In genomic region chr11:42840856-42841255, GRCh38 we compare ENCODE assay signal across 15 cellular contexts.
DNase-seq lines count a peak whose midpoint lies in the region; ATAC-seq and TF ChIP-seq lines count a peak whose summit lies in the region.
"Had no signal": no experiment of that assay in that cellular context is flagged by ENCODE, and none has a peak within 500 bp of the region (broad histone marks: within the 10 kb centered on the region; RNA-seq: fewer than 3 reads in every experiment).

No MANE protein-coding gene starts in this region.

- CTCF ChIA-PET in activated CD4-positive, alpha-beta memory T cell treated with anti-CD3 and anti-CD28 coated beads, Interleukin-2, amount 10 ng/mL, durations not matched to agents 7 days and 5 days (lab: Charles Lee): no interaction called here

- H3K4me3 Mint-ChIP-seq in GM23338 (no peak overlapping the region), neural progenitor cell (no peak overlapping the region)
- H3K4me3 Mint-ChIP-seq in activated CD4-positive, alpha-beta memory T cell treated with anti-CD3 and anti-CD28 coated beads, Interleukin-2, amount 10 ng/mL, durations not matched to agents 7 days and 5 days: no peak overlapping the region
- H3K4me3 Mint-ChIP-seq: CD8-positive, alpha-beta memory T cell had no signal

- H3K9me3 ChIP-seq in iPS-20b (ENCODE audit: insufficient read depth, low read depth, low read length): no peaks in the 10 kb centered on the region
- H3K9me3 ChIP-seq in neural progenitor cell (ENCODE audit: low read depth): no peaks in the 10 kb centered on the region
- H3K9me3 ChIP-seq in left ventricle myocardium inferior (replicated peaks): no peaks in the 10 kb centered on the region
- H3K9me3 ChIP-seq: BLaER1 had no signal

- H3K27me3 Mint-ChIP-seq in GM23338 (ENCODE audit: insufficient read depth, low read depth, poor library complexity) (no peaks in the 10 kb centered on the region), neural progenitor cell (ENCODE audit: insufficient read depth, low read depth) (peaks cover 8% of the 10 kb centered on the region)
- H3K27me3 Mint-ChIP-seq in activated CD4-positive, alpha-beta memory T cell treated with anti-CD3 and anti-CD28 coated beads, Interleukin-2, amount 10 ng/mL, durations not matched to agents 7 days and 5 days: no peaks in the 10 kb centered on the region

- DNase-seq in GM23338 (ENCODE audit: low spot score) (peak; percentile 11), neural progenitor cell (ENCODE audit: low spot score) (no peak), left ventricle myocardium inferior (no peak)
- DNase-seq in activated CD4-positive, alpha-beta memory T cell treated with anti-CD3 and anti-CD28 coated beads, Interleukin-2, amount 10 ng/mL, durations not matched to agents 7 days and 5 days: no peak
- DNase-seq: 8988T; AML-193; CD8-positive, alpha-beta memory T cell; IMR-90; KBM-7 had no signal

- H3F3A ChIP-seq in GM23338 (replicated peaks; ENCODE audit: low read depth) (no peaks in the 10 kb centered on the region), neural progenitor cell (ENCODE audit: low read depth) (no peaks in the 10 kb centered on the region)

- POLR2A ChIA-PET in activated CD4-positive, alpha-beta memory T cell treated with anti-CD3 and anti-CD28 coated beads, Interleukin-2, amount 10 ng/mL, durations not matched to agents 7 days and 5 days (lab: Charles Lee): no interaction called here

- H3K27ac Mint-ChIP-seq in GM23338 (no peak overlapping the region), neural progenitor cell (no peak overlapping the region)
- no peak overlapping the region for H3K27ac Mint-ChIP-seq in activated CD4-positive, alpha-beta memory T cell treated with anti-CD3 and anti-CD28 coated beads, Interleukin-2, amount 10 ng/mL, durations not matched to agents 7 days and 5 days
- H3K27ac Mint-ChIP-seq: CD8-positive, alpha-beta memory T cell had no signal

- no peak overlapping the region for H3K27ac ChIP-seq in GM23338 (ENCODE audit: low read depth)
- H3K27ac ChIP-seq in VCaP: peak overlapping the region; percentile 48
- peak overlapping the region; percentile 2 for H3K27ac ChIP-seq in iPS-20b (ENCODE audit: low read length)
- H3K27ac ChIP-seq in neural progenitor cell: no peak overlapping the region
- H3K27ac ChIP-seq in left ventricle myocardium inferior (replicated peaks): no peak overlapping the region
- H3K27ac ChIP-seq: BLaER1, HL-60 had no signal

- H3K4me1 Mint-ChIP-seq in GM23338 (peaks cover 2% of the 10 kb centered on the region; the same call in 1 of the 3 replicates), neural progenitor cell (peaks cover 21% of the 10 kb centered on the region)
- H3K4me1 Mint-ChIP-seq in activated CD4-positive, alpha-beta memory T cell treated with anti-CD3 and anti-CD28 coated beads, Interleukin-2, amount 10 ng/mL, durations not matched to agents 7 days and 5 days: no peaks in the 10 kb centered on the region
- H3K4me1 Mint-ChIP-seq: CD8-positive, alpha-beta memory T cell had no signal

- H3K36me3 Mint-ChIP-seq in GM23338 (ENCODE audit: low read depth): peaks cover 13% of the 10 kb centered on the region
- no peaks in the 10 kb centered on the region for H3K36me3 Mint-ChIP-seq in neural progenitor cell
- H3K36me3 Mint-ChIP-seq in activated CD4-positive, alpha-beta memory T cell treated with anti-CD3 and anti-CD28 coated beads, Interleukin-2, amount 10 ng/mL, durations not matched to agents 7 days and 5 days (ENCODE audit: low read depth): no peaks in the 10 kb centered on the region
- H3K36me3 Mint-ChIP-seq: CD8-positive, alpha-beta memory T cell had no signal

- TF ChIP-seq CTCF in GM23338 (conservative IDR thresholded peaks at IDR 0.05; ENCODE audit: low read depth in 2 of 2) (no peak), VCaP (conservative IDR thresholded peaks at IDR 0.05) (no peak), neural progenitor cell (IDR thresholded peaks at IDR 0.05) (no peak), left ventricle myocardium inferior (IDR thresholded peaks at IDR 0.05; ENCODE audit: borderline replicate concordance) (no peak)

- no peaks in the 10 kb centered on the region for H4K20me1 ChIP-seq in GM23338 (replicated peaks; ENCODE audit: insufficient read depth)
- no peaks in the 10 kb centered on the region for H4K20me1 ChIP-seq in neural progenitor cell (ENCODE audit: low read depth)
- H4K20me1 ChIP-seq: BLaER1 had no signal

- ATAC-seq in GM23338: no peak
- ATAC-seq in HG03378 (IDR thresholded peaks at IDR 0.05; ENCODE audit: unreplicated experiment): no peak
- ATAC-seq: HCT116 had no signal

- H3K79me2 ChIP-seq in GM23338 (replicated peaks; ENCODE audit: insufficient read depth) (no peaks in the 10 kb centered on the region), neural progenitor cell (ENCODE audit: low read depth) (no peaks in the 10 kb centered on the region)

- H3K9me3 Mint-ChIP-seq in GM23338 (peaks cover 94% of the 10 kb centered on the region), neural progenitor cell (no peaks in the 10 kb centered on the region)
- H3K9me3 Mint-ChIP-seq in activated CD4-positive, alpha-beta memory T cell treated with anti-CD3 and anti-CD28 coated beads, Interleukin-2, amount 10 ng/mL, durations not matched to agents 7 days and 5 days: peaks cover 2% of the 10 kb centered on the region

- H3K4me3 ChIP-seq in GM23338 (no peak overlapping the region), iPS-20b (ENCODE audit: low read length) (0 out of 2 replicates have a peak overlapping the region, but pooled peaks have one; percentile 27), neural progenitor cell (no peak overlapping the region), left ventricle myocardium inferior (no peak overlapping the region)
- H3K4me3 ChIP-seq: BLaER1 had no signal

- H3K27me3 ChIP-seq in GM23338 (ENCODE audit: insufficient read depth) (no peaks in the 10 kb centered on the region), iPS-20b (ENCODE audit: insufficient read depth, low read length) (no peaks in the 10 kb centered on the region), neural progenitor cell (no peaks in the 10 kb centered on the region), left ventricle myocardium inferior (ENCODE audit: low read depth) (no peaks in the 10 kb centered on the region)
- H3K27me3 ChIP-seq: BLaER1 had no signal

- H3K9me2 ChIP-seq in GM23338 (ENCODE audit: insufficient read depth): peaks cover 5% of the 10 kb centered on the region; the same call in 1 of the 2 replicates

- no peak overlapping the region for H2AFZ ChIP-seq in GM23338
- H2AFZ ChIP-seq in neural progenitor cell (replicated peaks): no peak overlapping the region

- H3K4me1 ChIP-seq in GM23338 (ENCODE audit: insufficient read depth): peaks cover 14% of the 10 kb centered on the region
- H3K4me1 ChIP-seq in iPS-20b (ENCODE audit: insufficient read depth, low read length): peaks cover 13% of the 10 kb centered on the region; the same call in 1 of the 2 replicates
- H3K4me1 ChIP-seq in neural progenitor cell: peaks cover 10% of the 10 kb centered on the region
- H3K4me1 ChIP-seq in left ventricle myocardium inferior: no peaks in the 10 kb centered on the region
- H3K4me1 ChIP-seq: BLaER1 had no signal

- H3K36me3 ChIP-seq in GM23338 (ENCODE audit: insufficient read depth) (0 out of 2 replicates have a peak, but pooled peaks cover 4% of the 10 kb centered on the region), iPS-20b (ENCODE audit: insufficient read depth, low read depth, low read length) (no peaks in the 10 kb centered on the region), neural progenitor cell (no peaks in the 10 kb centered on the region), left ventricle myocardium inferior (no peaks in the 10 kb centered on the region)
- H3K36me3 ChIP-seq: BLaER1 had no signal

- no peak overlapping the region for H3K9ac ChIP-seq in iPS-20b (ENCODE audit: low read depth, low read length)
- H3K9ac ChIP-seq in neural progenitor cell: no peak overlapping the region
- H3K9ac ChIP-seq: BLaER1 had no signal

- intact Hi-C loops in left ventricle myocardium inferior (cut with micrococcal nuclease): no loop called here

- H3K4me2 ChIP-seq in GM23338 (0 out of 2 replicates have a peak overlapping the region, but pooled peaks have one; percentile 19), neural progenitor cell (peak overlapping the region; percentile 7)
- H3K4me2 ChIP-seq: BLaER1 had no signal

TF ChIP-seq in GM23338, 12 proteins besides CTCF, POLR2A, EP300 and RAD21 (continues in another document):
- TF ChIP-seq ZNF114 (CRISPR knock-in tag; IDR thresholded peaks at IDR 0.05): no peak

Comparison
In these comparisons a context has a peak if more than half of its experiments do, and no peak if none do; other contexts are left out.
1. H3K27ac ChIP-seq: peak in VCaP (single experiment) and iPS-20b (single experiment); none in GM23338 (single experiment), neural progenitor cell (single experiment) and left ventricle myocardium inferior (single experiment).